Comparison of ENCODE assay signal across 8 cellular contexts in the genomic region with DNA sequence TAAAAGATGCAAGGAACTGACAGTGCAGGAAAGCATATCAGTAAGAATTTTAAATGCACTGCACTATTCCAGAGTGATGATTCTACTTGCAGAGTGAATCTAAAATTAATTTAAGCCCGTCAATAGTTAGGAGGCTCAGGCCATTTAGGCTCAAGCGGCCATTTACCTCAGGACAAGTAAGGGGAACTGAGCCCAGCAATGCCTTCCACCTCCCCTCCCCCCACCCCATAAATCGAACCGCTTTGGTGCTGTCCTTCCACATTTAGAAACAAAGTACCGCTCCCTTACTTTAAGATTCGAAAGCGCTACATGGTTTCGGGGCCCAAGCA. TPM values are rescaled to one million over a fixed set of nuclear protein-coding genes. Genes with fewer than 3 reads are reported as not detected.
DNase-seq lines count a peak whose midpoint lies in the region; ATAC-seq and TF ChIP-seq lines count a peak whose summit lies in the region.

No MANE protein-coding gene starts in this region.

- H3K36me3 ChIP-seq in WERI-Rb-1, result peaks cover 34% of the 10 kb centered on the region

- CTCF ChIA-PET in AG04449 (lab: Yijun Ruan, JAX), result no interaction called here

- H3K4me3 Mint-ChIP-seq in glutamatergic neuron (ENCODE audit: unreplicated experiment) (peak overlapping the region; percentile 99), progenitor cell of endocrine pancreas (ENCODE audit: low read depth) (peak overlapping the region; percentile 95)

- H3K36me3 Mint-ChIP-seq in glutamatergic neuron (ENCODE audit: unreplicated experiment) (no peaks in the 10 kb centered on the region), progenitor cell of endocrine pancreas (ENCODE audit: insufficient read depth) (peaks cover 17% of the 10 kb centered on the region)

- H3K9me3 Mint-ChIP-seq in glutamatergic neuron (ENCODE audit: unreplicated experiment) (no peaks in the 10 kb centered on the region), progenitor cell of endocrine pancreas (ENCODE audit: low read depth) (peaks cover 18% of the 10 kb centered on the region)

- H3K9me3 ChIP-seq in WERI-Rb-1 (ENCODE audit: severe bottlenecking), result no peaks in the 10 kb centered on the region

- H3K27ac Mint-ChIP-seq in glutamatergic neuron (ENCODE audit: unreplicated experiment) (peak overlapping the region; percentile 68), progenitor cell of endocrine pancreas (peak overlapping the region; percentile 100)

- H3K27ac ChIP-seq in WERI-Rb-1, result peak overlapping the region; percentile 84

- POLR2A ChIA-PET in AG04449 (lab: Yijun Ruan, JAX), result no interaction called here

- DNase-seq in AG04449 (ENCODE audit: low read depth, low spot score), result no peak
- no peak for DNase-seq in WERI-Rb-1
- DNase-seq in glutamatergic neuron, result no peak
- no peak for DNase-seq in progenitor cell of endocrine pancreas (ENCODE audit: low spot score, unreplicated experiment)
- no peak for DNase-seq in cerebellar nuclear complex (lab: John Stamatoyannopoulos, UW)
- no peak for DNase-seq in dedifferentiated amniotic fluid mesenchymal stem cell (ENCODE audit: extremely low spot score)
- DNase-seq in NCI-H146 treated with DMSO at 0.1 percent for 48 hours (lab: John Stamatoyannopoulos, UW; ENCODE audit: unreplicated experiment), result no peak

- H3K27me3 Mint-ChIP-seq in glutamatergic neuron (ENCODE audit: unreplicated experiment) (no peaks in the 10 kb centered on the region), progenitor cell of endocrine pancreas (no peaks in the 10 kb centered on the region)

- peaks cover 7% of the 10 kb centered on the region for H3K4me1 Mint-ChIP-seq in glutamatergic neuron (ENCODE audit: low read depth, unreplicated experiment)
- H3K4me1 Mint-ChIP-seq in progenitor cell of endocrine pancreas (ENCODE audit: low read depth), result peaks cover 7% of the 10 kb centered on the region

- TF ChIP-seq CTCF in AG04449 (IDR thresholded peaks at IDR 0.05; ENCODE audit: insufficient read depth, low read length, missing control alignments) (no peak), WERI-Rb-1 (IDR thresholded peaks at IDR 0.05; ENCODE audit: low read depth, low read length) (no peak), glutamatergic neuron (IDR thresholded peaks at IDR 0.05; ENCODE audit: partially characterized antibody, unreplicated experiment) (no peak), progenitor cell of endocrine pancreas (IDR thresholded peaks at IDR 0.05; ENCODE audit: unreplicated experiment) (no peak)

- peak overlapping the region; percentile 63 for H3K4me3 ChIP-seq in AG04449 (ENCODE audit: low read depth, low read length)
- peak overlapping the region; percentile 97 for H3K4me3 ChIP-seq in WERI-Rb-1 (ENCODE audit: low read depth, low read length)

- H3K27me3 ChIP-seq in WERI-Rb-1 (ENCODE audit: insufficient read depth, low read depth, severe bottlenecking), result peaks cover 8% of the 10 kb centered on the region

- ATAC-seq in GM21825 (IDR thresholded peaks at IDR 0.05; ENCODE audit: unreplicated experiment), result peak; percentile 7

RNA-seq across cellular contexts. Expression of a gene that starts 0.7 kb away (rescaled TPM):
- total RNA-seq in glutamatergic neuron (ENCODE audit: unreplicated experiment) (18.9 TPM), progenitor cell of endocrine pancreas (30.1 and 31.4 TPM in 2 replicates)
